In the genomic region with DNA sequence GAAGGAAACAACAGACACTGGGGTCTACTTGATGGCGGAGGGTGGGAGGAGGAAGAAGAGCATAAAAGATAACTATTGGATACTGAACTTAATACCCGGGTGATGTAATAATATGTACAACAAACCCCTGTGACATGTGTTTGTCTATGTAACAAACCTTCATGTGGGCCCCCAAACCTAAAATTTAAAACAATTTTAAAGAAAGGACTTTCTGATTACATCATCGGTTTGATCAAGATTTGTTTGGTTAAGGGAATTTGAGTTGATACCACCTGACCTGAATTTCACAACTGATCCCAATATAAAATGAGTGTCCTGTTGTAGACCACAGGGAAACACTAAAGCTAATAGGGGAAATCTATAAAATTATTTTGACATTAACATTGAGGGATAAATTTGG, we compare ENCODE assay signal across 6 cellular contexts.
"Had no signal": no experiment of that assay in that cellular context is flagged by ENCODE, and none has a peak within 500 bp of the region (broad histone marks: within the 10 kb centered on the region; RNA-seq: fewer than 3 reads in every experiment).

No MANE protein-coding gene starts in this region.

- H3K4me2 ChIP-seq: KMS-11 had no signal

- ATAC-seq: HepG2 had no signal

- FAIRE-seq: HepG2, HTR-8/SVneo had no signal

- DNase-seq: KBM-7, KG1 had no signal

- H3K27ac ChIP-seq: HL-60, KMS-11 had no signal

- H3K9ac ChIP-seq: KMS-11 had no signal
